Comparison of ENCODE assay signal across 12 cellular contexts in genomic region chr16:88131256-88131655, GRCh38.
DNase-seq lines count a peak whose midpoint lies in the region; ATAC-seq and TF ChIP-seq lines count a peak whose summit lies in the region.
"Had no signal": no experiment of that assay in that cellular context is flagged by ENCODE, and none has a peak within 500 bp of the region (broad histone marks: within the 10 kb centered on the region; RNA-seq: fewer than 3 reads in every experiment).

No MANE protein-coding gene starts in this region.

- peaks cover 4 to 5% of the 10 kb centered on the region in 2 experiments for H3K4me1 ChIP-seq in trophoblast cell (ENCODE audit: control insufficient read depth in 1 of 2, insufficient read depth in 2 of 2, low read length in 2 of 2)

- H3K14ac ChIP-seq in trophoblast cell (ENCODE audit: low read length) = no peak overlapping the region

- no peak overlapping the region for H3K27ac Mint-ChIP-seq in chondrocyte (ENCODE audit: unreplicated experiment)
- H3K27ac Mint-ChIP-seq: CD4-positive, alpha-beta T cell had no signal

- H2BK12ac ChIP-seq in trophoblast cell (ENCODE audit: low read length) = no peak overlapping the region

- H3K79me2 ChIP-seq in trophoblast cell (ENCODE audit: control insufficient read depth, insufficient read depth, low read length, poor library complexity) = no peaks in the 10 kb centered on the region

- H3K23ac ChIP-seq in trophoblast cell (ENCODE audit: low read length) = no peak overlapping the region

- H4K8ac ChIP-seq in trophoblast cell (ENCODE audit: low read depth, low read length) = no peak overlapping the region

- H3K27ac ChIP-seq in trophoblast cell (ENCODE audit: low read depth, low read length) = no peak overlapping the region
- H3K27ac ChIP-seq: BLaER1 treated with 17β-estradiol and CSF1 and Interleukin-3, amounts not matched to agents 10 nM and 100 nM had no signal

- TF ChIP-seq CTCF in GM20000 (IDR thresholded peaks at IDR 0.05; ENCODE audit: extremely low read depth, missing control alignments) (no peak), chondrocyte (IDR thresholded peaks at IDR 0.05) (no peak)

- H3K79me1 ChIP-seq in trophoblast cell (ENCODE audit: low read length) = no peaks in the 10 kb centered on the region

- no peak overlapping the region for H3K4ac ChIP-seq in trophoblast cell (ENCODE audit: low read depth, low read length)

- H2BK120ac ChIP-seq in trophoblast cell (ENCODE audit: insufficient read depth, low read length, poor library complexity) = no peak overlapping the region

- no peak for ATAC-seq in HG02973 (IDR thresholded peaks at IDR 0.05; ENCODE audit: unreplicated experiment)
- ATAC-seq: HCT116 had no signal

- H3K36me3 Mint-ChIP-seq in chondrocyte (ENCODE audit: low read depth) = no peaks in the 10 kb centered on the region

- H3K18ac ChIP-seq in trophoblast cell (ENCODE audit: low read length) = no peak overlapping the region

- H3K4me3 ChIP-seq in trophoblast cell (ENCODE audit: low read depth, low read length) = no peak overlapping the region
- H3K4me3 ChIP-seq: BLaER1 treated with 17β-estradiol and CSF1 and Interleukin-3, amounts not matched to agents 10 nM and 100 nM had no signal

- H4K91ac ChIP-seq in trophoblast cell (ENCODE audit: low read depth, low read length) = no peak overlapping the region

- no peaks in the 10 kb centered on the region for H3K9me3 Mint-ChIP-seq in chondrocyte (ENCODE audit: low read depth)
- H3K9me3 Mint-ChIP-seq: CD4-positive, alpha-beta T cell had no signal

- H3K9ac ChIP-seq in trophoblast cell (ENCODE audit: low read length) = no peak overlapping the region
- H3K9ac ChIP-seq: BLaER1 treated with 17β-estradiol and CSF1 and Interleukin-3, amounts not matched to agents 10 nM and 100 nM had no signal

- no peaks in the 10 kb centered on the region for H3K27me3 Mint-ChIP-seq in chondrocyte (ENCODE audit: low read depth)
- H3K27me3 Mint-ChIP-seq: CD4-positive, alpha-beta T cell had no signal

- H3K4me2 ChIP-seq in trophoblast cell (ENCODE audit: low read length) = no peak overlapping the region
- H3K4me2 ChIP-seq: BLaER1 treated with 17β-estradiol and CSF1 and Interleukin-3, amounts not matched to agents 10 nM and 100 nM had no signal

- H2AFZ ChIP-seq in trophoblast cell (ENCODE audit: insufficient read depth, low read length, poor library complexity) = no peak overlapping the region

- DNase-seq in COLO668 (lab: John Stamatoyannopoulos, UW; ENCODE audit: unreplicated experiment) (peak; percentile 16), GM20000 (ENCODE audit: low spot score) (peak; percentile 37), chondrocyte (ENCODE audit: low spot score) (peak; percentile 53), trophoblast cell (no peak), T-helper 1 cell (no peak), CD1c-positive myeloid dendritic cell (ENCODE audit: extremely low spot score) (no peak)
- DNase-seq: ACHN; CD4-positive, alpha-beta T cell; DMS79 had no signal

- H3K4me3 Mint-ChIP-seq in chondrocyte (ENCODE audit: unreplicated experiment) = no peak overlapping the region
- H3K4me3 Mint-ChIP-seq: CD4-positive, alpha-beta T cell had no signal

- H2AK5ac ChIP-seq in trophoblast cell (ENCODE audit: low read length) = peak overlapping the region; percentile 4

- WGBS in trophoblast cell (ENCODE audit: extremely low coverage, insufficient coverage, insufficient read length) = no CpG with 5 or more reads among the region's 15 CpGs

- no peaks in the 10 kb centered on the region for H3K36me3 ChIP-seq in trophoblast cell (ENCODE audit: control insufficient read depth in 1 of 2, insufficient read depth in 2 of 2, low read length in 2 of 2)
- H3K36me3 ChIP-seq: BLaER1 treated with 17β-estradiol and CSF1 and Interleukin-3, amounts not matched to agents 10 nM and 100 nM had no signal

- no peaks in the 10 kb centered on the region for H3K27me3 ChIP-seq in trophoblast cell (ENCODE audit: insufficient read depth, low read length)
- H3K27me3 ChIP-seq: BLaER1 treated with 17β-estradiol and CSF1 and Interleukin-3, amounts not matched to agents 10 nM and 100 nM had no signal

- peaks cover 2% of the 10 kb centered on the region for H3K4me1 Mint-ChIP-seq in chondrocyte (ENCODE audit: low read depth)

- no peak overlapping the region for H2BK5ac ChIP-seq in trophoblast cell (ENCODE audit: low read depth, low read length, poor library complexity)

- H3K9me3 ChIP-seq in trophoblast cell (ENCODE audit: insufficient read depth, low read depth, low read length) = no peaks in the 10 kb centered on the region
- H3K9me3 ChIP-seq: BLaER1 treated with 17β-estradiol and CSF1 and Interleukin-3, amounts not matched to agents 10 nM and 100 nM had no signal

- H4K12ac ChIP-seq in trophoblast cell (ENCODE audit: low read depth, low read length) = no peak overlapping the region

Comparison
In these comparisons a context has a peak if more than half of its experiments do, and no peak if none do; other contexts are left out.
1. DNase-seq: peak in COLO668 (single experiment), GM20000 (single experiment) and chondrocyte (single experiment); none in trophoblast cell (0 of 2), T-helper 1 cell (0 of 5) and CD1c-positive myeloid dendritic cell (single experiment).